Comparison of ENCODE assay signal across 17 cellular contexts in the genomic region with DNA sequence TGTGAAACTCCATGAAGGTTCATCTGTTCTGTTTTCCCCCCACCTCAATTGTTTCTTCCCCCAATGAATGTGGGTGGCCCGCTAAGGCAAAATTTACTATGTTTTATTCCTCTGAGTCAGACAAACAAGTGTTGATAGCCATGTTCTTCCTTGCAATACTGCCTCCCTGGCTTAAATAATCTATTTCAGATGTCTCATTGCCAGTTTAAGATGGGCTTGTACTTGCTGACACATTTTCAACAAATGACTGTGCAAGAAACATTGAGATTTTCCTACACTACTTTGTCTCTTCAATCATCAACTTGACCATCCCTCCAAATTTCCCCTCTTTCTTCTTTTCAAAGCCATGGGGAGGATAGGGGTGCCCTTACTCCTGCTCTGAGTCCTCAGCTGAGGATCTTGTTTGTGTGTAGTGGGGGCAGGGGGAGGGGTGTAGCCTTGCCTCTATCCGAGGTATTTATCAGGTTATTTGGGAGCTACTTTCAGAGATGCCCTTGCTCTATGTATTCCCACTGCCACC.
DNase-seq lines count a peak whose midpoint lies in the region; ATAC-seq, FAIRE-seq and TF ChIP-seq lines count a peak whose summit lies in the region.
"Had no signal": no experiment of that assay in that cellular context is flagged by ENCODE, and none has a peak within 500 bp of the region (broad histone marks: within the 10 kb centered on the region; RNA-seq: fewer than 3 reads in every experiment).

No MANE protein-coding gene starts in this region.

- no peak for TF ChIP-seq POLR2A in GM12878 (IDR thresholded peaks at IDR 0.05; ENCODE audit: low read depth, low read length)
- TF ChIP-seq POLR2A in adrenal gland (IDR thresholded peaks at IDR 0.05): no peak

- no peak for TF ChIP-seq EP300 in GM12878 (IDR thresholded peaks at IDR 0.05; ENCODE audit: borderline replicate concordance in 1 of 2, control insufficient read depth in 1 of 2, low read depth in 2 of 2, low read length in 2 of 2)

- intact Hi-C loops in GM12878 (cut with micrococcal nuclease; ENCODE audit: unreplicated experiment): no loop called here
- intact Hi-C loops in kidney (cut with DNase I): no loop called here
- intact Hi-C loops in adrenal gland (cut with DNase I): no loop called here

- SMC1A ChIA-PET in GM12878 (lab: Charles Lee; ENCODE audit: uncharacterized antibody, unreplicated experiment): no interaction called here

- RAD21 ChIA-PET in GM12878 (lab: Charles Lee; ENCODE audit: unreplicated experiment): no interaction called here

- peaks cover 0 to 5% of the 10 kb centered on the region in 2 experiments; a peak in 1 of 4 replicates for H3K36me3 ChIP-seq in GM12878 (ENCODE audit: control insufficient read depth in 2 of 2, insufficient read depth in 2 of 2, low read length in 1 of 2)
- no peaks in the 10 kb centered on the region for H3K36me3 ChIP-seq in kidney (ENCODE audit: control insufficient read depth in 1 of 2, insufficient read depth in 2 of 2, low read length in 2 of 2)
- no peaks in the 10 kb centered on the region for H3K36me3 ChIP-seq in adrenal gland (replicated peaks in 1 of 2)

- H3K27ac ChIP-seq in GM12878 (ENCODE audit: control insufficient read depth, insufficient read depth): no peak overlapping the region
- H3K27ac ChIP-seq in kidney (ENCODE audit: low read depth in 2 of 2, low read length in 2 of 2): no peak overlapping the region
- no peak overlapping the region for H3K27ac ChIP-seq in adrenal gland

- no TSS peak for BruUV-seq in GM12878 (replicated peaks; lab: Mats Ljungman, UMichigan)

- CTCF ChIA-PET in GM12878 (lab: Yijun Ruan, JAX): no interaction called here

- 58% methylated on average over 2 of the region's 2 CpGs for WGBS in GM12878 (ENCODE audit: insufficient coverage, insufficient replicate concordance, low lambda C conversion rate, missing lambda C conversion rate)
- 60 to 73% (median 66%) methylated on average over 2 of the region's 2 CpGs for WGBS in adrenal gland, 4 donors

- in situ Hi-C loops in GM12878 (cut with MboI): no loop called here

- peak; percentile 78 for FAIRE-seq in GM12878 (lab: Jason Lieb, UNC)
- no peak for FAIRE-seq in kidney (lab: Jason Lieb, UNC)
- FAIRE-seq: A204.1 had no signal

- H4K20me1 ChIP-seq in GM12878 (ENCODE audit: control insufficient read depth, insufficient read depth): no peaks in the 10 kb centered on the region

- H3K4me1 Mint-ChIP-seq in osteocyte (ENCODE audit: unreplicated experiment): no peaks in the 10 kb centered on the region

- H3K4me1 ChIP-seq in GM12878 (ENCODE audit: control insufficient read depth, insufficient read depth, low read length) (no peaks in the 10 kb centered on the region), kidney (ENCODE audit: control insufficient read depth in 1 of 2, insufficient read depth in 1 of 2, low read depth in 1 of 2, low read length in 2 of 2) (no peaks in the 10 kb centered on the region), adrenal gland (replicated peaks in 1 of 2) (peaks cover 0 to 4% of the 10 kb centered on the region in 2 donors)

- peaks cover 3% of the 10 kb centered on the region; the same call in 1 of the 2 replicates for H3K79me2 ChIP-seq in GM12878 (ENCODE audit: control insufficient read depth, insufficient read depth, low read length)

- H3K4me2 ChIP-seq in GM12878 (ENCODE audit: control insufficient read depth, insufficient read depth): no peak overlapping the region

- H3K9ac ChIP-seq in GM12878 (ENCODE audit: control insufficient read depth, insufficient read depth, low read length) (no peak overlapping the region), kidney (ENCODE audit: low read length in 2 of 2) (no peak overlapping the region)

- no peak overlapping the region for H3K4me3 ChIP-seq in GM12878
- no peak overlapping the region for H3K4me3 ChIP-seq in kidney (ENCODE audit: low read length in 2 of 2)
- no peak overlapping the region for H3K4me3 ChIP-seq in adrenal gland

- H2AFZ ChIP-seq in GM12878 (ENCODE audit: control insufficient read depth, low read depth, low read length): no peak overlapping the region

- no peak overlapping the region for H3K27ac Mint-ChIP-seq in osteocyte (ENCODE audit: unreplicated experiment)

- H3K36me3 Mint-ChIP-seq in osteocyte (ENCODE audit: unreplicated experiment): no peaks in the 10 kb centered on the region

- ATAC-seq in HG02642 (IDR thresholded peaks at IDR 0.05; ENCODE audit: poor library complexity, unreplicated experiment) (peak; percentile 43), GM12878 (no peak)

- peak; percentile 40 for DNase-seq in EH (ENCODE audit: low read depth)
- DNase-seq in GM12878 (ENCODE audit: low read depth, low spot score): no peak
- peak; percentile 2 for DNase-seq in osteocyte (ENCODE audit: extremely low spot score, unreplicated experiment)
- DNase-seq in kidney: no peak
- DNase-seq in C1 segment of cervical spinal cord (lab: John Stamatoyannopoulos, UW): no peak
- DNase-seq in adrenal gland: no peak
- DNase-seq: COR-L47, DMS153, GOT3, NCI-H1105 treated with DMSO at 0.1 percent for 48 hours, NCI-H187 treated with DMSO at 0.1 percent for 48 hours, NCI-H345, NCI-H526 treated with DMSO at 0.1 percent for 48 hours, SIG-M5 had no signal

- H3K27me3 Mint-ChIP-seq in osteocyte (ENCODE audit: unreplicated experiment): no peaks in the 10 kb centered on the region

- H3K9me3 Mint-ChIP-seq in osteocyte (ENCODE audit: unreplicated experiment): no peaks in the 10 kb centered on the region
- H3K9me3 Mint-ChIP-seq: CD14-positive monocyte had no signal

- H3K27me3 ChIP-seq in GM12878 (replicated peaks in 1 of 2; ENCODE audit: control insufficient read depth in 2 of 2, insufficient read depth in 2 of 2, low read length in 1 of 2) (no peaks in the 10 kb centered on the region), adrenal gland (no peaks in the 10 kb centered on the region)

- POLR2A ChIA-PET in GM12878 (lab: Charles Lee): no interaction called here

- no peak overlapping the region for H3K4me3 Mint-ChIP-seq in osteocyte (ENCODE audit: unreplicated experiment)
- H3K4me3 Mint-ChIP-seq: CD14-positive monocyte had no signal

- no peak for TF ChIP-seq CTCF in GM12878 (IDR thresholded peaks at IDR 0.05 in 2 of 3, conservative IDR thresholded peaks at IDR 0.05 in 1 of 3; ENCODE audit: control insufficient read depth in 2 of 3, extremely low read depth in 1 of 3, insufficient read depth in 1 of 3, low read depth in 3 of 3, low read length in 3 of 3)
- TF ChIP-seq CTCF in osteocyte (IDR thresholded peaks at IDR 0.05): no peak
- TF ChIP-seq CTCF in kidney (IDR thresholded peaks at IDR 0.05; ENCODE audit: borderline replicate concordance, extremely low read depth, insufficient read depth): no peak
- TF ChIP-seq CTCF in adrenal gland (IDR thresholded peaks at IDR 0.05): no peak

- H3K9me3 ChIP-seq in GM12878 (replicated peaks; ENCODE audit: control insufficient read depth, insufficient read depth, low read length) (no peaks in the 10 kb centered on the region), kidney (ENCODE audit: control insufficient read depth in 1 of 2, low read length in 2 of 2) (no peaks in the 10 kb centered on the region), adrenal gland (replicated peaks in 1 of 3) (no peaks in the 10 kb centered on the region)

- no peak for TF ChIP-seq RAD21 in GM12878 (IDR thresholded peaks at IDR 0.05; ENCODE audit: insufficient read depth, low read depth, low read length)

TF ChIP-seq in GM12878, 131 proteins besides CTCF, POLR2A, EP300 and RAD21:
- TF ChIP-seq ZNF274 (IDR thresholded peaks at IDR 0.05; ENCODE audit: insufficient read depth, insufficient read length): no peak
- TF ChIP-seq, protein P1, sequence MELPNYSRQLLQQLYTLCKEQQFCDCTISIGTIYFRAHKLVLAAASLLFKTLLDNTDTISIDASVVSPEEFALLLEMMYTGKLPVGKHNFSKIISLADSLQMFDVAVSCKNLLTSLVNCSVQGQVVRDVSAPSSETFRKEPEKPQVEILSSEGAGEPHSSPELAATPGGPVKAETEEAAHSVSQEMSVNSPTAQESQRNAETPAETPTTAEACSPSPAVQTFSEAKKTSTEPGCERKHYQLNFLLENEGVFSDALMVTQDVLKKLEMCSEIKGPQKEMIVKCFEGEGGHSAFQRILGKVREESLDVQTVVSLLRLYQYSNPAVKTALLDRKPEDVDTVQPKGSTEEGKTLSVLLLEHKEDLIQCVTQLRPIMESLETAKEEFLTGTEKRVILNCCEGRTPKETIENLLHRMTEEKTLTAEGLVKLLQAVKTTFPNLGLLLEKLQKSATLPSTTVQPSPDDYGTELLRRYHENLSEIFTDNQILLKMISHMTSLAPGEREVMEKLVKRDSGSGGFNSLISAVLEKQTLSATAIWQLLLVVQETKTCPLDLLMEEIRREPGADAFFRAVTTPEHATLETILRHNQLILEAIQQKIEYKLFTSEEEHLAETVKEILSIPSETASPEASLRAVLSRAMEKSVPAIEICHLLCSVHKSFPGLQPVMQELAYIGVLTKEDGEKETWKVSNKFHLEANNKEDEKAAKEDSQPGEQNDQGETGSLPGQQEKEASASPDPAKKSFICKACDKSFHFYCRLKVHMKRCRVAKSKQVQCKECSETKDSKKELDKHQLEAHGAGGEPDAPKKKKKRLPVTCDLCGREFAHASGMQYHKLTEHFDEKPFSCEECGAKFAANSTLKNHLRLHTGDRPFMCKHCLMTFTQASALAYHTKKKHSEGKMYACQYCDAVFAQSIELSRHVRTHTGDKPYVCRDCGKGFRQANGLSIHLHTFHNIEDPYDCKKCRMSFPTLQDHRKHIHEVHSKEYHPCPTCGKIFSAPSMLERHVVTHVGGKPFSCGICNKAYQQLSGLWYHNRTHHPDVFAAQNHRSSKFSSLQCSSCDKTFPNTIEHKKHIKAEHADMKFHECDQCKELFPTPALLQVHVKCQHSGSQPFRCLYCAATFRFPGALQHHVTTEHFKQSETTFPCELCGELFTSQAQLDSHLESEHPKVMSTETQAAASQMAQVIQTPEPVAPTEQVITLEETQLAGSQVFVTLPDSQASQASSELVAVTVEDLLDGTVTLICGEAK (IDR thresholded peaks at IDR 0.05; ENCODE audit: borderline replicate concordance): no peak

Comparison
In these comparisons a context has a peak if more than half of its experiments do, and no peak if none do; other contexts are left out.
1. DNase-seq: peak in EH (single experiment) and osteocyte (single experiment); none in GM12878 (single experiment), kidney (single experiment), C1 segment of cervical spinal cord (0 of 14) and adrenal gland (0 of 7).